ENCODE assay signal across 1 cellular context in genomic region chr21:41611966-41612606, GRCh38.
TF ChIP-seq lines count a peak whose summit lies in the region.

No MANE protein-coding gene starts in this region.

TF ChIP-seq in H1, 55 proteins besides CTCF, POLR2A, EP300 and RAD21:
- TF ChIP-seq CHD7 (IDR thresholded peaks at IDR 0.05; ENCODE audit: insufficient replicate concordance, low read length) (no peak), CEBPB (IDR thresholded peaks at IDR 0.05; ENCODE audit: low read depth, low read length) (no peak), TEAD4 (IDR thresholded peaks at IDR 0.05; ENCODE audit: low read depth, low read length) (no peak), BCL11A (IDR thresholded peaks at IDR 0.05; ENCODE audit: low read depth in 2 of 2, low read length in 2 of 2) (no peak), SP2 (IDR thresholded peaks at IDR 0.05; ENCODE audit: low read length) (no peak), ASH2L (IDR thresholded peaks at IDR 0.05; ENCODE audit: low read length) (no peak), CBX5 (IDR thresholded peaks at IDR 0.05; ENCODE audit: low read depth, low read length) (no peak), CHD2 (IDR thresholded peaks at IDR 0.05; ENCODE audit: low read length) (no peak), KDM5A (IDR thresholded peaks at IDR 0.05; ENCODE audit: low read length) (no peak), JUND (IDR thresholded peaks at IDR 0.05; ENCODE audit: low read length) (no peak), SIX5 (IDR thresholded peaks at IDR 0.05; ENCODE audit: low read depth, low read length) (no peak), EGR1 (IDR thresholded peaks at IDR 0.05; ENCODE audit: borderline replicate concordance, low read depth, low read length) (no peak)
